ENCODE assay signal across 9 cellular contexts in genomic region chr1:228500143-228500736, GRCh38. TPM values are rescaled to one million over a fixed set of nuclear protein-coding genes. Genes with fewer than 3 reads are reported as not detected.
DNase-seq lines count a peak whose midpoint lies in the region; ATAC-seq and TF ChIP-seq lines count a peak whose summit lies in the region.
"Had no signal": no experiment of that assay in that cellular context is flagged by ENCODE, and none has a peak within 500 bp of the region (broad histone marks: within the 10 kb centered on the region; RNA-seq: fewer than 3 reads in every experiment).

No MANE protein-coding gene starts in this region.

- POLR2A ChIA-PET in activated CD8-positive, alpha-beta T cell treated with anti-CD3 and anti-CD28 coated beads, Interleukin-2, amount 10 ng/mL, durations not matched to agents 7 days and 5 days (lab: Charles Lee): interaction anchor here (0.7 to 3.9 kb wide), 8 partner anchors 10 to 341 kb away, joined by 3 to 35 read pairs (median 5); partner anchors contain the start of gene TRIM11

- peak; percentile 44 for ATAC-seq in GM18505 (IDR thresholded peaks at IDR 0.05; ENCODE audit: unreplicated experiment)
- peak; percentile 39 for ATAC-seq in HG03175 (IDR thresholded peaks at IDR 0.05; ENCODE audit: unreplicated experiment)
- peak; percentile 14 for ATAC-seq in activated CD8-positive, alpha-beta T cell treated with anti-CD3 and anti-CD28 coated beads, Interleukin-2, amount 10 ng/mL, durations not matched to agents 7 days and 5 days
- no peak for ATAC-seq in natural killer cell treated with Interleukin-12 subunit alpha and Interleukin-12 subunit beta and Interleukin-15 and Interleukin-18, amount 100 ng/mL, for 72 hours
- no peak for ATAC-seq in body of pancreas

- H3K4me1 ChIP-seq in body of pancreas: peaks cover 5% of the 10 kb centered on the region

- H3K36me3 ChIP-seq in body of pancreas (replicated peaks in 1 of 2; ENCODE audit: insufficient read depth in 1 of 2, low read depth in 2 of 2): no peaks in the 10 kb centered on the region
- H3K36me3 ChIP-seq: SJSA1 had no signal

- peaks cover 42% of the 10 kb centered on the region for H3K4me1 Mint-ChIP-seq in activated CD8-positive, alpha-beta T cell treated with anti-CD3 and anti-CD28 coated beads, Interleukin-2, amount 10 ng/mL, durations not matched to agents 7 days and 5 days (ENCODE audit: low read depth)
- peaks cover 20 to 33% of the 10 kb centered on the region in 2 donors for H3K4me1 Mint-ChIP-seq in natural killer cell treated with Interleukin-12 subunit alpha and Interleukin-12 subunit beta and Interleukin-15 and Interleukin-18, amount 100 ng/mL, for 72 hours (ENCODE audit: low read depth in 2 of 2)

- H3K9me3 Mint-ChIP-seq in activated CD8-positive, alpha-beta T cell treated with anti-CD3 and anti-CD28 coated beads, Interleukin-2, amount 10 ng/mL, durations not matched to agents 7 days and 5 days (ENCODE audit: insufficient read depth): no peaks in the 10 kb centered on the region
- no peaks in the 10 kb centered on the region for H3K9me3 Mint-ChIP-seq in natural killer cell treated with Interleukin-12 subunit alpha and Interleukin-12 subunit beta and Interleukin-15 and Interleukin-18, amount 100 ng/mL, for 72 hours

- H3K4me3 Mint-ChIP-seq in activated CD8-positive, alpha-beta T cell treated with anti-CD3 and anti-CD28 coated beads, Interleukin-2, amount 10 ng/mL, durations not matched to agents 7 days and 5 days: peak overlapping the region; percentile 70
- peak overlapping the region; percentile 84 for H3K4me3 Mint-ChIP-seq in natural killer cell treated with Interleukin-12 subunit alpha and Interleukin-12 subunit beta and Interleukin-15 and Interleukin-18, amount 100 ng/mL, for 72 hours

- H3K27me3 Mint-ChIP-seq in activated CD8-positive, alpha-beta T cell treated with anti-CD3 and anti-CD28 coated beads, Interleukin-2, amount 10 ng/mL, durations not matched to agents 7 days and 5 days (ENCODE audit: low read depth): peaks cover 2% of the 10 kb centered on the region
- no peaks in the 10 kb centered on the region for H3K27me3 Mint-ChIP-seq in natural killer cell treated with Interleukin-12 subunit alpha and Interleukin-12 subunit beta and Interleukin-15 and Interleukin-18, amount 100 ng/mL, for 72 hours

- no peaks in the 10 kb centered on the region for H3K9me3 ChIP-seq in body of pancreas
- H3K9me3 ChIP-seq: SJSA1, suprapubic skin had no signal

- TF ChIP-seq POLR2A in GM18505 (IDR thresholded peaks at IDR 0.05; ENCODE audit: borderline replicate concordance, extremely low read depth, insufficient read depth, insufficient read length) (no peak), body of pancreas (IDR thresholded peaks at IDR 0.05) (no peak)

- peaks cover 30% of the 10 kb centered on the region for H3K36me3 Mint-ChIP-seq in activated CD8-positive, alpha-beta T cell treated with anti-CD3 and anti-CD28 coated beads, Interleukin-2, amount 10 ng/mL, durations not matched to agents 7 days and 5 days (ENCODE audit: low read depth)
- H3K36me3 Mint-ChIP-seq in natural killer cell treated with Interleukin-12 subunit alpha and Interleukin-12 subunit beta and Interleukin-15 and Interleukin-18, amount 100 ng/mL, for 72 hours: peaks cover 6% of the 10 kb centered on the region

- TF ChIP-seq CTCF in body of pancreas (IDR thresholded peaks at IDR 0.05): no peak

- H3K27me3 ChIP-seq in body of pancreas: no peaks in the 10 kb centered on the region
- H3K27me3 ChIP-seq: SJSA1, suprapubic skin had no signal

- no peak overlapping the region for H3K4me3 ChIP-seq in body of pancreas
- H3K4me3 ChIP-seq: SJSA1 had no signal

- H3K27ac ChIP-seq in body of pancreas: no peak overlapping the region
- H3K27ac ChIP-seq: SJSA1, suprapubic skin had no signal

- CTCF ChIA-PET in activated CD8-positive, alpha-beta T cell treated with anti-CD3 and anti-CD28 coated beads, Interleukin-2, amount 10 ng/mL, durations not matched to agents 7 days and 5 days (lab: Charles Lee): interaction anchor here (1.1 to 3.4 kb wide), 11 partner anchors 9 to 727 kb away, joined by 4 to 62 read pairs (median 19); partner anchors contain the start of gene RNF187

- H3K27ac Mint-ChIP-seq in activated CD8-positive, alpha-beta T cell treated with anti-CD3 and anti-CD28 coated beads, Interleukin-2, amount 10 ng/mL, durations not matched to agents 7 days and 5 days: peak overlapping the region; percentile 81
- H3K27ac Mint-ChIP-seq in natural killer cell treated with Interleukin-12 subunit alpha and Interleukin-12 subunit beta and Interleukin-15 and Interleukin-18, amount 100 ng/mL, for 72 hours: peak overlapping the region in 1 of 2 donors; percentile 30

- DNase-seq in activated CD8-positive, alpha-beta T cell treated with anti-CD3 and anti-CD28 coated beads, Interleukin-2, amount 10 ng/mL, durations not matched to agents 7 days and 5 days: no peak
- DNase-seq in natural killer cell treated with Interleukin-12 subunit alpha and Interleukin-12 subunit beta and Interleukin-15 and Interleukin-18, amount 100 ng/mL, for 72 hours (ENCODE audit: low spot score): no peak
- DNase-seq in GOT3 (lab: John Stamatoyannopoulos, UW) (no peak), body of pancreas (no peak)
- no peak for DNase-seq in stimulated activated CD4-positive, alpha-beta T cell treated with anti-CD3 and anti-CD28 coated beads, Interleukin-12 subunit alpha, Interleukin-12 subunit beta, amount 100 ng/mL, for 4 hours

- intact Hi-C loops in body of pancreas (cut with DNase I): no loop called here

- WGBS in body of pancreas, 2 donors: 67 to 83% methylated on average over 8 of the region's 8 CpGs

RNA-seq across cellular contexts. Expression of gene RNF187, which starts 13.1 kb away (rescaled TPM):
- total RNA-seq in activated CD8-positive, alpha-beta T cell treated with anti-CD3 and anti-CD28 coated beads, Interleukin-2, amount 10 ng/mL, durations not matched to agents 7 days and 5 days: 100 to 1,000 TPM; 129 to 139 TPM
- 100 to 1,000 TPM in 1 of 2 donors, 10 to 100 TPM in 1; 69.5 to 106 TPM for total RNA-seq in natural killer cell treated with Interleukin-12 subunit alpha and Interleukin-12 subunit beta and Interleukin-15 and Interleukin-18, amount 100 ng/mL, for 72 hours
- 10 to 100 TPM; 20.0 to 35.9 TPM for total RNA-seq in body of pancreas

Comparison
In these comparisons a context has a peak if more than half of its experiments do, and no peak if none do; other contexts are left out.
1. ATAC-seq: peak in GM18505 (single experiment), HG03175 (single experiment) and activated CD8-positive, alpha-beta T cell treated with anti-CD3 and anti-CD28 coated beads, Interleukin-2, amount 10 ng/mL, durations not matched to agents 7 days and 5 days (single experiment); none in natural killer cell treated with Interleukin-12 subunit alpha and Interleukin-12 subunit beta and Interleukin-15 and Interleukin-18, amount 100 ng/mL, for 72 hours (0 of 2) and body of pancreas (single experiment).